In the genomic region with DNA sequence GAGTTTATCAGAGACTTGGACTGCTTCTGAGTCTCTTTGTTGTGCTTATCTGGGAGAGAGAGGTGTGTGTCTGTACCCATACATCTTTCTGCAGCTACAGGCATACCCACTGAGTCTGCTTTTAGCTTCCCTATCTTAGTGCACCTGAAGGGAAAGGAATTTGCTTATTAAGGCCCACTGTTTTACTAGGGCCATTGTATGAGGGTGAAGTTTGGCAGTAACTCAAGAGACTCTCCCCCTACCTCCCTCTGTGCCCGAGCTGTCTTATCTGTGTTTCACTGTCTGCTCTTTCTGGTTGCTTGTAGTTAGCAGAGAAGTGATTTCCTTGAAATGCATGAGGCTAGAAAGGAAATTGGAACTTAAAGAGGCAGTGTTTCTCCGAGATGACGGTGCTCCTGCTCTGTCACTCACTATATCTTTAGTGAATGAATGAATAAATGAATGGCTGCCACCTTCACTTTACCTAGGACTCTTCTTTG, we compare ENCODE assay signal across 26 cellular contexts. TPM values are rescaled to one million over a fixed set of nuclear protein-coding genes. Genes with fewer than 3 reads are reported as not detected.
"Had no signal": no experiment of that assay in that cellular context is flagged by ENCODE, and none has a peak within 500 bp of the region (broad histone marks: within the 10 kb centered on the region; RNA-seq: fewer than 3 reads in every experiment).

No MANE protein-coding gene starts in this region.

- H3K4me3 ChIP-seq: hepatocyte, ovary, testis had no signal

- FAIRE-seq: small intestine had no signal

- H3K9me3 ChIP-seq: ovary, psoas muscle, right lobe of liver, testis had no signal

- H3K9me3 Mint-ChIP-seq: activated naive CD4-positive, alpha-beta T cell treated with anti-CD3 and anti-CD28 coated beads, Interleukin-2, amount 50 U/mL, for 72 hours; activated T-cell treated with anti-CD3 and anti-CD28 coated beads, Interleukin-2, amount 50 U/mL, for 4 hours; naive thymus-derived CD8-positive, alpha-beta T cell; stimulated activated naive CD8-positive, alpha-beta T cell treated with anti-CD3 and anti-CD28 coated beads, Interleukin-15, amount 100 ng/mL, for 72 hours; type B pancreatic cell had no signal

- H3K27ac ChIP-seq: foreskin keratinocyte, hepatocyte, ovary, psoas muscle, right lobe of liver, testis had no signal

- DNase-seq: activated CD4-positive, alpha-beta T cell treated with anti-CD3 and anti-CD28 coated beads, Interleukin-2, amount 50 U/mL, for 4 hours; activated CD8-positive, alpha-beta memory T cell treated with anti-CD3 and anti-CD28 coated beads, Interleukin-2, amount 50 U/mL, for 4 hours; activated effector memory CD4-positive, alpha-beta T cell treated with anti-CD3 and anti-CD28 coated beads, Interleukin-2, amount 50 U/mL, for 16 hours; activated T-cell treated with anti-CD3 and anti-CD28 coated beads, Interleukin-2, amount 50 U/mL, for 4 hours; amniotic stem cell; dermis blood vessel endothelial cell; effector memory CD4-positive, alpha-beta T cell; foreskin keratinocyte; mesenchymal stem cell; naive thymus-derived CD8-positive, alpha-beta T cell; ovary; small intestine; stimulated activated CD4-positive, alpha-beta T cell treated with anti-CD3 and anti-CD28 coated beads, Interleukin-15, amount 100 ng/mL, for 24 hours; stimulated activated CD4-positive, alpha-beta T cell treated with anti-CD3 and anti-CD28 coated beads, Interleukin-4, amount 100 ng/mL, for 1 hour; stimulated activated naive CD8-positive, alpha-beta T cell treated with anti-CD3 and anti-CD28 coated beads, Interleukin-15, amount 100 ng/mL, for 72 hours; SW 1271; testis had no signal

- H3K27ac Mint-ChIP-seq: activated naive CD4-positive, alpha-beta T cell treated with anti-CD3 and anti-CD28 coated beads, Interleukin-2, amount 50 U/mL, for 72 hours; naive thymus-derived CD8-positive, alpha-beta T cell; stimulated activated naive CD8-positive, alpha-beta T cell treated with anti-CD3 and anti-CD28 coated beads, Interleukin-15, amount 100 ng/mL, for 72 hours; type B pancreatic cell had no signal

- H3K4me1 Mint-ChIP-seq: naive thymus-derived CD8-positive, alpha-beta T cell had no signal

- H2AFZ ChIP-seq: hepatocyte had no signal

- H3K36me3 Mint-ChIP-seq: naive thymus-derived CD8-positive, alpha-beta T cell; type B pancreatic cell had no signal

- H3K79me2 ChIP-seq: hepatocyte had no signal

- ATAC-seq: activated T-cell treated with anti-CD3 and anti-CD28 coated beads, Interleukin-2, amount 50 U/mL, for 4 hours; foreskin keratinocyte; naive thymus-derived CD8-positive, alpha-beta T cell; psoas muscle; stimulated activated naive CD8-positive, alpha-beta T cell treated with anti-CD3 and anti-CD28 coated beads, Interleukin-15, amount 100 ng/mL, for 72 hours had no signal

- H3K27me3 ChIP-seq: ovary, right lobe of liver, testis had no signal

- H3K36me3 ChIP-seq: ovary, right lobe of liver had no signal

- H3K4me2 ChIP-seq: hepatocyte had no signal

- H3K4me3 Mint-ChIP-seq: activated T-cell treated with anti-CD3 and anti-CD28 coated beads, Interleukin-2, amount 50 U/mL, for 4 hours; type B pancreatic cell had no signal

- H3K4me1 ChIP-seq: foreskin keratinocyte, psoas muscle, right lobe of liver, testis had no signal

RNA-seq across cellular contexts. Expression of gene CD33, which starts 0.7 kb away (rescaled TPM):
- total RNA-seq: chondrocyte, dermis blood vessel endothelial cell, fibroblast of lung, foreskin keratinocyte had no signal
- polyA plus RNA-seq: fibroblast of lung, foreskin keratinocyte had no signal

RNA-seq across cellular contexts. Expression of gene SIGLECL1, which starts 26.7 kb away (rescaled TPM):
- total RNA-seq: activated naive CD4-positive, alpha-beta T cell treated with anti-CD3 and anti-CD28 coated beads, Interleukin-2, amount 50 U/mL, for 72 hours; activated T-cell treated with anti-CD3 and anti-CD28 coated beads, Interleukin-2, amount 50 U/mL, for 4 hours; chondrocyte; dermis blood vessel endothelial cell; fibroblast of lung; foreskin keratinocyte; hepatocyte; lower leg skin; naive thymus-derived CD8-positive, alpha-beta T cell; ovary; psoas muscle; right lobe of liver; T-helper 2 cell treated with Interferon-gamma antibody and Interleukin-4, amounts not matched to agents 100 ng/mL and 5 ng/mL, for 36 hours had no signal
- polyA plus RNA-seq: fibroblast of lung; foreskin keratinocyte; hepatocyte; naive thymus-derived CD8-positive, alpha-beta T cell; ovary; psoas muscle; small intestine had no signal
